Comparison of ENCODE assay signal across 19 cellular contexts in the genomic region with DNA sequence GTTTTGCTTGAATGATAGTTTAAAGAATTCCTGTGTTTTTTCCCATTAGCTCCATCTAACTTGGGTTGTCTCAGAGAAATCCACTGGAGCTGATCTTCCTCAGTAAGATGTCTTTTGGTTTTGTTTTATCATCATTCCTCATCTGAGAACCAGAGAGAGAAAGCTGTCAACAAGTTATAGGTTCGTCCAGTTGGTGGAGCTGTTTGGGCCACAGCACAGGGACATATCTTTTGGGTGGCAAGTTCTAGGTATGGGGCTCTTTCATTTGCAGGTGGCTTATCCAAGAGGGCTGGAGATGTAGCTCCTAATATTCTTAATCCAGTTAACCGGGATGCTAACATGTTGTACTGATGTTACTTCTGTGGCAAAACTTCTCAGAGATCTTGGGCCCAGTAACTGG.
DNase-seq lines count a peak whose midpoint lies in the region; ATAC-seq and TF ChIP-seq lines count a peak whose summit lies in the region.
"Had no signal": no experiment of that assay in that cellular context is flagged by ENCODE, and none has a peak within 500 bp of the region (broad histone marks: within the 10 kb centered on the region; RNA-seq: fewer than 3 reads in every experiment).

No MANE protein-coding gene starts in this region.

- CTCF ChIA-PET in activated CD4-positive, alpha-beta T cell treated with anti-CD3 and anti-CD28 coated beads for 36 hours (lab: Charles Lee), result interaction anchor here (0.6 to 1.5 kb wide), 7 partner anchors 12 to 510 kb away, joined by 3 to 4 read pairs (median 4); no protein-coding TSS in a partner anchor
- CTCF ChIA-PET in HEK293 (lab: Yijun Ruan, JAX), result interaction anchor here (0.6 to 2.0 kb wide), 6 partner anchors 11 to 566 kb away, joined by 3 to 14 read pairs (median 4); no protein-coding TSS in a partner anchor

- H3K27ac ChIP-seq in HEK293 (ENCODE audit: extremely low read depth, low read depth, low read length), result no peak overlapping the region
- H3K27ac ChIP-seq in WERI-Rb-1, result no peak overlapping the region

- peaks cover 7% of the 10 kb centered on the region for H3K4me1 Mint-ChIP-seq in activated CD4-positive, alpha-beta T cell treated with anti-CD3 and anti-CD28 coated beads for 36 hours

- no peaks in the 10 kb centered on the region for H3K9me3 ChIP-seq in HEK293 (ENCODE audit: control insufficient read depth, insufficient read depth, low read depth, low read length)
- no peaks in the 10 kb centered on the region for H3K9me3 ChIP-seq in WERI-Rb-1 (ENCODE audit: severe bottlenecking)

- no peaks in the 10 kb centered on the region for H3K36me3 ChIP-seq in HEK293 (ENCODE audit: control insufficient read depth in 2 of 2, insufficient read depth in 1 of 2, low read length in 2 of 2)
- H3K36me3 ChIP-seq in WERI-Rb-1, result no peaks in the 10 kb centered on the region

- no peak overlapping the region for H3K27ac Mint-ChIP-seq in activated CD4-positive, alpha-beta T cell treated with anti-CD3 and anti-CD28 coated beads for 36 hours
- H3K27ac Mint-ChIP-seq: activated B cell treated with CpG ODN at 0.5 μM for 24 hours; CD4-positive, alpha-beta T cell had no signal

- TF ChIP-seq CTCF in HEK293 (tag by site-specific recombination; IDR thresholded peaks at IDR 0.05) (no peak), WERI-Rb-1 (IDR thresholded peaks at IDR 0.05; ENCODE audit: low read depth, low read length) (0 out of 2 replicates have a peak, but pooled peaks have one; percentile 3)

- POLR2A ChIA-PET in activated CD4-positive, alpha-beta T cell treated with anti-CD3 and anti-CD28 coated beads for 36 hours (lab: Charles Lee), result no interaction called here
- POLR2A ChIA-PET in HEK293 (lab: Yijun Ruan, JAX), result no interaction called here

- DNase-seq in activated CD4-positive, alpha-beta T cell treated with anti-CD3 and anti-CD28 coated beads for 36 hours, result peak; percentile 23
- DNase-seq in activated CD4-positive, alpha-beta T cell treated with anti-CD3 and anti-CD28 coated beads, Interleukin-2, amount 50 U/mL, for 1 hour, result no peak
- no peak for DNase-seq in WERI-Rb-1
- peak; percentile 36 for DNase-seq in iPS-NIHi7 (ENCODE audit: extremely low spot score)
- no peak for DNase-seq in KG1 (lab: John Stamatoyannopoulos, UW)
- no peak for DNase-seq in islet precursor cell
- DNase-seq: ACHN; activated B cell treated with CpG ODN at 0.5 μM for 24 hours; activated effector memory CD4-positive, alpha-beta T cell treated with anti-CD3 and anti-CD28 coated beads, Interleukin-2, amount 50 U/mL, for 16 hours; CD4-positive, alpha-beta T cell; DMS79 treated with DMSO at 0.1 percent for 48 hours; left ventricle myocardium superior; NCI-H1436; NCI-H2227 treated with DMSO at 0.1 percent for 48 hours; nucleus accumbens; Right ventricle myocardium superior had no signal

- no peak for ATAC-seq in activated CD4-positive, alpha-beta T cell treated with anti-CD3 and anti-CD28 coated beads for 36 hours
- no peak for ATAC-seq in GM19463 (IDR thresholded peaks at IDR 0.05; ENCODE audit: unreplicated experiment)
- ATAC-seq: left ventricle myocardium superior, sciatic nerve had no signal

- H3K27me3 ChIP-seq in WERI-Rb-1 (ENCODE audit: insufficient read depth, low read depth, severe bottlenecking), result no peaks in the 10 kb centered on the region

- H3K4me3 ChIP-seq in HEK293 (ENCODE audit: low read depth, low read length) (no peak overlapping the region), WERI-Rb-1 (ENCODE audit: low read depth, low read length) (no peak overlapping the region)

- peaks cover 8% of the 10 kb centered on the region for H3K4me1 ChIP-seq in HEK293 (ENCODE audit: control insufficient read depth, insufficient read depth, low read length)

- no peaks in the 10 kb centered on the region for H3K36me3 Mint-ChIP-seq in activated CD4-positive, alpha-beta T cell treated with anti-CD3 and anti-CD28 coated beads for 36 hours (ENCODE audit: low read depth)

- no peak overlapping the region for H3K4me3 Mint-ChIP-seq in activated CD4-positive, alpha-beta T cell treated with anti-CD3 and anti-CD28 coated beads for 36 hours
- H3K4me3 Mint-ChIP-seq: activated B cell treated with CpG ODN at 0.5 μM for 24 hours; CD4-positive, alpha-beta T cell had no signal

- intact Hi-C loops in activated CD4-positive, alpha-beta T cell treated with anti-CD3 and anti-CD28 coated beads for 36 hours (cut with DNase I, micrococcal nuclease), result no loop called here

- H3K9me3 Mint-ChIP-seq in activated CD4-positive, alpha-beta T cell treated with anti-CD3 and anti-CD28 coated beads for 36 hours (ENCODE audit: low read depth), result no peaks in the 10 kb centered on the region
- H3K9me3 Mint-ChIP-seq: activated B cell treated with CpG ODN at 0.5 μM for 24 hours had no signal

- H3K27me3 Mint-ChIP-seq in activated CD4-positive, alpha-beta T cell treated with anti-CD3 and anti-CD28 coated beads for 36 hours, result peaks cover 6% of the 10 kb centered on the region
- H3K27me3 Mint-ChIP-seq: CD4-positive, alpha-beta T cell had no signal

TF ChIP-seq in HEK293, 187 proteins besides CTCF, POLR2A, EP300 and RAD21:
- TF ChIP-seq SCRT2 (tag by site-specific recombination; IDR thresholded peaks at IDR 0.05) (peak; percentile 45; the same call in 1 of the 2 replicates), ZNF660 (tag by site-specific recombination; IDR thresholded peaks at IDR 0.05) (no peak), ZNF654 (tag by site-specific recombination; IDR thresholded peaks at IDR 0.05; ENCODE audit: low read depth) (peak; percentile 14; the same call in 1 of the 2 replicates)

Comparison
In these comparisons a context has a peak if more than half of its experiments do, and no peak if none do; other contexts are left out.
1. DNase-seq: peak in activated CD4-positive, alpha-beta T cell treated with anti-CD3 and anti-CD28 coated beads for 36 hours (single experiment) and iPS-NIHi7 (single experiment); none in activated CD4-positive, alpha-beta T cell treated with anti-CD3 and anti-CD28 coated beads, Interleukin-2, amount 50 U/mL, for 1 hour (single experiment), WERI-Rb-1 (single experiment), KG1 (single experiment) and islet precursor cell (single experiment).